In genomic region chr5:158543539-158544387, GRCh38 we compare ENCODE assay signal across 2 cellular contexts.
TF ChIP-seq lines count a peak whose summit lies in the region.

No MANE protein-coding gene starts in this region.

TF ChIP-seq in IMR-90, 13 proteins besides CTCF, POLR2A, EP300 and RAD21 (continued from another document):
- TF ChIP-seq ELK1 (IDR thresholded peaks at IDR 0.05; ENCODE audit: borderline replicate concordance, low read depth, low read length) (no peak), CHD1 (IDR thresholded peaks at IDR 0.05; ENCODE audit: low read depth, low read length) (no peak), MAFK (IDR thresholded peaks at IDR 0.05; ENCODE audit: low read depth, low read length) (no peak), SMC3 (IDR thresholded peaks at IDR 0.05; ENCODE audit: low read depth, low read length) (no peak)

TF ChIP-seq in GM23338, 12 proteins besides CTCF, POLR2A, EP300 and RAD21 (continued from another document):
- TF ChIP-seq, protein P1, sequence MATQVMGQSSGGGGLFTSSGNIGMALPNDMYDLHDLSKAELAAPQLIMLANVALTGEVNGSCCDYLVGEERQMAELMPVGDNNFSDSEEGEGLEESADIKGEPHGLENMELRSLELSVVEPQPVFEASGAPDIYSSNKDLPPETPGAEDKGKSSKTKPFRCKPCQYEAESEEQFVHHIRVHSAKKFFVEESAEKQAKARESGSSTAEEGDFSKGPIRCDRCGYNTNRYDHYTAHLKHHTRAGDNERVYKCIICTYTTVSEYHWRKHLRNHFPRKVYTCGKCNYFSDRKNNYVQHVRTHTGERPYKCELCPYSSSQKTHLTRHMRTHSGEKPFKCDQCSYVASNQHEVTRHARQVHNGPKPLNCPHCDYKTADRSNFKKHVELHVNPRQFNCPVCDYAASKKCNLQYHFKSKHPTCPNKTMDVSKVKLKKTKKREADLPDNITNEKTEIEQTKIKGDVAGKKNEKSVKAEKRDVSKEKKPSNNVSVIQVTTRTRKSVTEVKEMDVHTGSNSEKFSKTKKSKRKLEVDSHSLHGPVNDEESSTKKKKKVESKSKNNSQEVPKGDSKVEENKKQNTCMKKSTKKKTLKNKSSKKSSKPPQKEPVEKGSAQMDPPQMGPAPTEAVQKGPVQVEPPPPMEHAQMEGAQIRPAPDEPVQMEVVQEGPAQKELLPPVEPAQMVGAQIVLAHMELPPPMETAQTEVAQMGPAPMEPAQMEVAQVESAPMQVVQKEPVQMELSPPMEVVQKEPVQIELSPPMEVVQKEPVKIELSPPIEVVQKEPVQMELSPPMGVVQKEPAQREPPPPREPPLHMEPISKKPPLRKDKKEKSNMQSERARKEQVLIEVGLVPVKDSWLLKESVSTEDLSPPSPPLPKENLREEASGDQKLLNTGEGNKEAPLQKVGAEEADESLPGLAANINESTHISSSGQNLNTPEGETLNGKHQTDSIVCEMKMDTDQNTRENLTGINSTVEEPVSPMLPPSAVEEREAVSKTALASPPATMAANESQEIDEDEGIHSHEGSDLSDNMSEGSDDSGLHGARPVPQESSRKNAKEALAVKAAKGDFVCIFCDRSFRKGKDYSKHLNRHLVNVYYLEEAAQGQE (IDR thresholded peaks at IDR 0.05; ENCODE audit: unreplicated experiment) = no peak
- TF ChIP-seq EZH2phosphoT487 (IDR thresholded peaks at IDR 0.05; ENCODE audit: unreplicated experiment) = no peak
- no peak for TF ChIP-seq JUNB (IDR thresholded peaks at IDR 0.05; ENCODE audit: unreplicated experiment)
- no peak for TF ChIP-seq ZNF462 (CRISPR knock-in tag; IDR thresholded peaks at IDR 0.05)
